In the genomic region with DNA sequence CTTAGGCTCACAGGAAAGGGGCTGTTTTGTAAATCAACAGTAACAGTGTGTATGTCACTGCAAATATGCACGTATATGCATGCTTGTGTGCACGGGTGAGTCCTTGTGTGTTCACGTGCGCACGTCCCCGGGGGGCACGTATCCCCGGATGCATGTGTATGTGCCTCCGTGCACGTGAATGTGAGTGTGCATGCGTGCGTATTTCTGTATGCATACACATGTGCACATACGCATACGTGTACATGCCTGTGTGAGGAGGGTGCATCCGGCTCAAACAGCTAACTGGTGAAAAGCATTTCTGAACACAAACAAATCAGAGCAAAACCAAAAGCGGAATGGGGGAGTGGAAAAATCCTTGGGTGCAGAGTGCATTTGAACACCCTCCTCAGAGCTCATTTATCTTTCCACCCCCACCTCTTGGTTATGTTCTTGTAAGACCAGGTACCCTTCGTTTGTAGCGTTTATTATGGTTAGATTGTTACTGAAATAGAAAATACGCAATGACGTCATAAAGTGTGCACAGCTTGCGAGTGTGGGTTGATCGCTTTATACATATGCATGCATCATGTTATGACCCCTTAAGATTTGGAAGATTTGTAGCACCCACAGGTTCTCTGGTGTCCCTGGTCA, we compare ENCODE assay signal across 8 cellular contexts. TPM values are rescaled to one million over a fixed set of nuclear protein-coding genes. Genes with fewer than 3 reads are reported as not detected.
A peak's percentile ranks its signal among the peaks of the same experiment; 100 is the strongest.
DNase-seq lines count a peak whose midpoint lies in the region; ATAC-seq and TF ChIP-seq lines count a peak whose summit lies in the region.

No MANE protein-coding gene starts in this region.

- peaks cover 24% of the 10 kb centered on the region for H3K4me1 Mint-ChIP-seq in chondrocyte (ENCODE audit: low read depth)

- H3K4me1 ChIP-seq in ascending aorta: peaks cover 0 to 3% of the 10 kb centered on the region in 2 donors

- H3K36me3 ChIP-seq in ascending aorta: no peaks in the 10 kb centered on the region

- intact Hi-C loops in ascending aorta (cut with DNase I): no loop called here

- no peak overlapping the region for H3K27ac Mint-ChIP-seq in chondrocyte (ENCODE audit: unreplicated experiment)

- peaks cover 7% of the 10 kb centered on the region for H3K27me3 Mint-ChIP-seq in chondrocyte (ENCODE audit: low read depth)

- TF ChIP-seq CTCF in ascending aorta (IDR thresholded peaks at IDR 0.05) (no peak), chondrocyte (IDR thresholded peaks at IDR 0.05) (no peak)

- DNase-seq in Ammon's horn (ENCODE audit: low spot score): peak; percentile 48
- peak; percentile 54 for DNase-seq in activated T-cell treated with anti-CD3 and anti-CD28 coated beads for 48 hours (ENCODE audit: low read depth)
- peak; percentile 47 for DNase-seq in germinal center (ENCODE audit: low spot score)
- DNase-seq in stimulated activated CD4-positive, alpha-beta T cell treated with anti-CD3 and anti-CD28 coated beads, TNF-alpha, amount 100 ng/mL, for 48 hours (ENCODE audit: low read depth in 3 of 3): peak in 2 of 3 donors; percentile 46 to 60
- no peak for DNase-seq in ascending aorta (ENCODE audit: low spot score in 2 of 2)
- no peak for DNase-seq in chondrocyte (ENCODE audit: low spot score)

- peak; percentile 29 for ATAC-seq in GM19395 (IDR thresholded peaks at IDR 0.05; ENCODE audit: unreplicated experiment)

- H3K4me3 Mint-ChIP-seq in chondrocyte (ENCODE audit: unreplicated experiment): no peak overlapping the region

- no peak for TF ChIP-seq EP300 in Ishikawa (IDR thresholded peaks at IDR 0.05; ENCODE audit: borderline replicate concordance)

- TF ChIP-seq RAD21 in Ishikawa (IDR thresholded peaks at IDR 0.05; ENCODE audit: low read depth): no peak

- no peak overlapping the region for H3K27ac ChIP-seq in ascending aorta

- H3K9me3 Mint-ChIP-seq in chondrocyte (ENCODE audit: low read depth): no peaks in the 10 kb centered on the region

- H3K9me3 ChIP-seq in ascending aorta: no peaks in the 10 kb centered on the region

- no peaks in the 10 kb centered on the region for H3K36me3 Mint-ChIP-seq in chondrocyte (ENCODE audit: low read depth)

- no peaks in the 10 kb centered on the region for H3K27me3 ChIP-seq in ascending aorta

- H3K4me3 ChIP-seq in ascending aorta: peak overlapping the region in 1 of 2 donors; percentile 37

TF ChIP-seq in Ishikawa, 13 proteins besides CTCF, POLR2A, EP300 and RAD21:
- TF ChIP-seq TEAD4 (IDR thresholded peaks at IDR 0.05): no peak
- TF ChIP-seq, protein P1, sequence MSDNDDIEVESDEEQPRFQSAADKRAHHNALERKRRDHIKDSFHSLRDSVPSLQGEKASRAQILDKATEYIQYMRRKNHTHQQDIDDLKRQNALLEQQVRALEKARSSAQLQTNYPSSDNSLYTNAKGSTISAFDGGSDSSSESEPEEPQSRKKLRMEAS (IDR thresholded peaks at IDR 0.05): peak; percentile 52; the same call in 1 of the 2 replicates

RNA-seq across cellular contexts. Expression of a gene that starts 7.0 kb away (rescaled TPM):
- total RNA-seq in ascending aorta: 111 TPM
- 37.6 to 39.8 TPM (median 39.3 TPM) in 3 replicates for total RNA-seq in chondrocyte

RNA-seq across cellular contexts. Expression of a gene that starts 20.4 kb away (rescaled TPM):
- not detected for total RNA-seq in ascending aorta
- 3.0 to 4.3 TPM (median 4.1 TPM) in 3 replicates for total RNA-seq in chondrocyte

RNA-seq across cellular contexts. Expression of a gene that starts 38.3 kb away (rescaled TPM):
- 82.4 TPM for total RNA-seq in ascending aorta
- 47.4 to 64.5 TPM (median 47.9 TPM) in 3 replicates for total RNA-seq in chondrocyte

RNA-seq across cellular contexts. Expression of a gene that starts 42.7 kb away (rescaled TPM):
- total RNA-seq in ascending aorta: 0.43 TPM
- total RNA-seq in chondrocyte: 33.9 to 42.6 TPM (median 34.7 TPM) in 3 replicates

RNA-seq across cellular contexts. Expression of a gene that starts 51.6 kb away (rescaled TPM):
- total RNA-seq in ascending aorta: 128 TPM
- total RNA-seq in chondrocyte: 3.9 to 7.5 TPM (median 7.0 TPM) in 3 replicates

Comparison
In these comparisons a context has a peak if more than half of its experiments do, and no peak if none do; other contexts are left out.
1. DNase-seq: peak in Ammon's horn (single experiment), activated T-cell treated with anti-CD3 and anti-CD28 coated beads for 48 hours (single experiment), germinal center (single experiment) and stimulated activated CD4-positive, alpha-beta T cell treated with anti-CD3 and anti-CD28 coated beads, TNF-alpha, amount 100 ng/mL, for 48 hours (2 of 3); none in ascending aorta (0 of 2) and chondrocyte (single experiment).